Comparison of ENCODE assay signal across 1 cellular context in genomic region chr2:97660775-97661417, GRCh38.
TF ChIP-seq lines count a peak whose summit lies in the region.

No MANE protein-coding gene starts in this region.

TF ChIP-seq in GM12878, 131 proteins besides CTCF, POLR2A, EP300 and RAD21:
- TF ChIP-seq WRNIP1 (IDR thresholded peaks at IDR 0.05; ENCODE audit: borderline replicate concordance, low read depth, low read length) (no peak), RELA (IDR thresholded peaks at IDR 0.05; ENCODE audit: borderline replicate concordance, partially characterized antibody) (no peak), BCL3 (IDR thresholded peaks at IDR 0.05; ENCODE audit: borderline replicate concordance, insufficient read depth, low read depth, low read length, poor library complexity, severe bottlenecking) (no peak), SMARCA5 (IDR thresholded peaks at IDR 0.05) (no peak), SUPT20H (IDR thresholded peaks at IDR 0.05; ENCODE audit: borderline replicate concordance, control insufficient read depth, low read depth, low read length) (no peak), POU2F2 (IDR thresholded peaks at IDR 0.05; ENCODE audit: borderline replicate concordance, low read depth, low read length) (no peak), HDGF (IDR thresholded peaks at IDR 0.05) (no peak), TCF3 (IDR thresholded peaks at IDR 0.05; ENCODE audit: borderline replicate concordance, insufficient read depth, low read depth, low read length) (no peak), PML (IDR thresholded peaks at IDR 0.05; ENCODE audit: low read length) (no peak), CREM (IDR thresholded peaks at IDR 0.05; ENCODE audit: low read depth) (no peak), MTA2 (IDR thresholded peaks at IDR 0.05; ENCODE audit: low read depth) (no peak), USF1 (IDR thresholded peaks at IDR 0.05; ENCODE audit: borderline replicate concordance, extremely low read length, insufficient read depth, low read depth, low read length) (no peak), ATF7 (IDR thresholded peaks at IDR 0.05; ENCODE audit: low read depth) (no peak), HDAC6 (IDR thresholded peaks at IDR 0.05; ENCODE audit: unreplicated experiment) (no peak), SREBF2 (IDR thresholded peaks at IDR 0.05; ENCODE audit: low read length) (no peak)
- TF ChIP-seq, protein P1, sequence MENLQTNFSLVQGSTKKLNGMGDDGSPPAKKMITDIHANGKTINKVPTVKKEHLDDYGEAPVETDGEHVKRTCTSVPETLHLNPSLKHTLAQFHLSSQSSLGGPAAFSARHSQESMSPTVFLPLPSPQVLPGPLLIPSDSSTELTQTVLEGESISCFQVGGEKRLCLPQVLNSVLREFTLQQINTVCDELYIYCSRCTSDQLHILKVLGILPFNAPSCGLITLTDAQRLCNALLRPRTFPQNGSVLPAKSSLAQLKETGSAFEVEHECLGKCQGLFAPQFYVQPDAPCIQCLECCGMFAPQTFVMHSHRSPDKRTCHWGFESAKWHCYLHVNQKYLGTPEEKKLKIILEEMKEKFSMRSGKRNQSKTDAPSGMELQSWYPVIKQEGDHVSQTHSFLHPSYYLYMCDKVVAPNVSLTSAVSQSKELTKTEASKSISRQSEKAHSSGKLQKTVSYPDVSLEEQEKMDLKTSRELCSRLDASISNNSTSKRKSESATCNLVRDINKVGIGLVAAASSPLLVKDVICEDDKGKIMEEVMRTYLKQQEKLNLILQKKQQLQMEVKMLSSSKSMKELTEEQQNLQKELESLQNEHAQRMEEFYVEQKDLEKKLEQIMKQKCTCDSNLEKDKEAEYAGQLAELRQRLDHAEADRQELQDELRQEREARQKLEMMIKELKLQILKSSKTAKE (IDR thresholded peaks at IDR 0.05; ENCODE audit: low read depth, poor library complexity, severe bottlenecking): no peak
- TF ChIP-seq, protein P2, sequence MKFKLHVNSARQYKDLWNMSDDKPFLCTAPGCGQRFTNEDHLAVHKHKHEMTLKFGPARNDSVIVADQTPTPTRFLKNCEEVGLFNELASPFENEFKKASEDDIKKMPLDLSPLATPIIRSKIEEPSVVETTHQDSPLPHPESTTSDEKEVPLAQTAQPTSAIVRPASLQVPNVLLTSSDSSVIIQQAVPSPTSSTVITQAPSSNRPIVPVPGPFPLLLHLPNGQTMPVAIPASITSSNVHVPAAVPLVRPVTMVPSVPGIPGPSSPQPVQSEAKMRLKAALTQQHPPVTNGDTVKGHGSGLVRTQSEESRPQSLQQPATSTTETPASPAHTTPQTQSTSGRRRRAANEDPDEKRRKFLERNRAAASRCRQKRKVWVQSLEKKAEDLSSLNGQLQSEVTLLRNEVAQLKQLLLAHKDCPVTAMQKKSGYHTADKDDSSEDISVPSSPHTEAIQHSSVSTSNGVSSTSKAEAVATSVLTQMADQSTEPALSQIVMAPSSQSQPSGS (IDR thresholded peaks at IDR 0.05; ENCODE audit: low read length): no peak
